In genomic region chr3:49133226-49133951, GRCh38 we compare ENCODE assay signal across 8 cellular contexts. TPM values are rescaled to one million over a fixed set of nuclear protein-coding genes. Genes with fewer than 3 reads are reported as not detected.
DNase-seq lines count a peak whose midpoint lies in the region; ATAC-seq, FAIRE-seq and TF ChIP-seq lines count a peak whose summit lies in the region.

No MANE protein-coding gene starts in this region.

- peaks cover 4% of the 10 kb centered on the region for H3K4me1 ChIP-seq in CD8-positive, alpha-beta T cell (ENCODE audit: insufficient read depth, low read length)

- no peaks in the 10 kb centered on the region for H3K36me3 ChIP-seq in CD8-positive, alpha-beta T cell (ENCODE audit: insufficient read depth, low read length)

- DNase-seq in D721Med (ENCODE audit: insufficient read length, low spot score) (peak; percentile 95), MV-4-11 (lab: John Stamatoyannopoulos, UW) (peak; percentile 38), Right ventricle myocardium superior (peak; percentile 92), occipital lobe (lab: John Stamatoyannopoulos, UW) (peak; percentile 76)
- DNase-seq in activated naive CD8-positive, alpha-beta T cell treated with anti-CD3 and anti-CD28 coated beads for 36 hours, result no peak
- no peak for DNase-seq in CD8-positive, alpha-beta T cell

- POLR2A ChIA-PET in CD8-positive, alpha-beta T cell (lab: Charles Lee), result no interaction called here

- intact Hi-C loops in Right ventricle myocardium superior (cut with DNase I), result no loop called here
- intact Hi-C loops in CD8-positive, alpha-beta T cell (cut with DNase I, micrococcal nuclease), result no loop called here

- no peak overlapping the region for H3K27ac Mint-ChIP-seq in activated naive CD8-positive, alpha-beta T cell treated with anti-CD3 and anti-CD28 coated beads for 36 hours
- no peak overlapping the region for H3K27ac Mint-ChIP-seq in CD8-positive, alpha-beta T cell

- peaks cover 31% of the 10 kb centered on the region for H3K27me3 Mint-ChIP-seq in activated naive CD8-positive, alpha-beta T cell treated with anti-CD3 and anti-CD28 coated beads for 36 hours
- peaks cover 23% of the 10 kb centered on the region for H3K27me3 Mint-ChIP-seq in CD8-positive, alpha-beta T cell (ENCODE audit: low read depth)

- no peaks in the 10 kb centered on the region for H3K9me3 ChIP-seq in CD8-positive, alpha-beta T cell (ENCODE audit: low read length)

- peak; percentile 9 for TF ChIP-seq CTCF in D721Med (IDR thresholded peaks at IDR 0.05; ENCODE audit: insufficient read depth, missing control alignments)
- TF ChIP-seq CTCF in CD8-positive, alpha-beta T cell (IDR thresholded peaks at IDR 0.05), result no peak

- peak; percentile 90 for ATAC-seq in Right ventricle myocardium superior (ENCODE audit: poor library complexity)
- ATAC-seq in GM21619 (IDR thresholded peaks at IDR 0.05; ENCODE audit: unreplicated experiment), result no peak
- ATAC-seq in HG03175 (IDR thresholded peaks at IDR 0.05; ENCODE audit: unreplicated experiment), result no peak
- no peak for ATAC-seq in CD8-positive, alpha-beta T cell

- FAIRE-seq in D721Med (lab: Jason Lieb, UNC), result no peak

- H3K4me3 ChIP-seq in CD8-positive, alpha-beta T cell (ENCODE audit: low read depth, low read length), result no peak overlapping the region

- no peak overlapping the region for H3K27ac ChIP-seq in CD8-positive, alpha-beta T cell (ENCODE audit: low read depth, low read length)

- peaks cover 8% of the 10 kb centered on the region for H3K4me1 Mint-ChIP-seq in activated naive CD8-positive, alpha-beta T cell treated with anti-CD3 and anti-CD28 coated beads for 36 hours
- H3K4me1 Mint-ChIP-seq in CD8-positive, alpha-beta T cell (ENCODE audit: low read depth), result no peaks in the 10 kb centered on the region

- no peaks in the 10 kb centered on the region for H3K36me3 Mint-ChIP-seq in activated naive CD8-positive, alpha-beta T cell treated with anti-CD3 and anti-CD28 coated beads for 36 hours
- no peaks in the 10 kb centered on the region for H3K36me3 Mint-ChIP-seq in CD8-positive, alpha-beta T cell

- CTCF ChIA-PET in CD8-positive, alpha-beta T cell (lab: Charles Lee), result no interaction called here

- peaks cover 13% of the 10 kb centered on the region for H3K27me3 ChIP-seq in CD8-positive, alpha-beta T cell (ENCODE audit: insufficient read depth, low read length)

- H3K4me3 Mint-ChIP-seq in activated naive CD8-positive, alpha-beta T cell treated with anti-CD3 and anti-CD28 coated beads for 36 hours, result peak overlapping the region; percentile 14
- no peak overlapping the region for H3K4me3 Mint-ChIP-seq in CD8-positive, alpha-beta T cell

- no peaks in the 10 kb centered on the region for H3K9me3 Mint-ChIP-seq in activated naive CD8-positive, alpha-beta T cell treated with anti-CD3 and anti-CD28 coated beads for 36 hours
- no peaks in the 10 kb centered on the region for H3K9me3 Mint-ChIP-seq in CD8-positive, alpha-beta T cell

RNA-seq across cellular contexts. Expression of gene LAMB2, which starts 0.5 kb away (rescaled TPM):
- not detected for total RNA-seq in activated naive CD8-positive, alpha-beta T cell treated with anti-CD3 and anti-CD28 coated beads for 36 hours
- total RNA-seq in Right ventricle myocardium superior (568 TPM), occipital lobe (47.6 TPM)
- total RNA-seq in CD8-positive, alpha-beta T cell, result not detected

RNA-seq across cellular contexts. Expression of gene USP19, which starts 12.8 kb away (rescaled TPM):
- total RNA-seq in activated naive CD8-positive, alpha-beta T cell treated with anti-CD3 and anti-CD28 coated beads for 36 hours, result 10 to 100 TPM; 50.8 to 55.5 TPM
- 55.5 TPM for total RNA-seq in Right ventricle myocardium superior
- total RNA-seq in occipital lobe, result 49.0 TPM
- total RNA-seq in CD8-positive, alpha-beta T cell, result 10 to 100 TPM; 88.6 to 90.5 TPM

RNA-seq across cellular contexts. Expression of gene QARS1, which starts 28.8 kb away (rescaled TPM):
- total RNA-seq in activated naive CD8-positive, alpha-beta T cell treated with anti-CD3 and anti-CD28 coated beads for 36 hours, result 100 to 1,000 TPM; 252 to 272 TPM
- 207 TPM for total RNA-seq in Right ventricle myocardium superior
- total RNA-seq in occipital lobe, result 197 TPM
- total RNA-seq in CD8-positive, alpha-beta T cell, result 100 to 1,000 TPM; 307 to 343 TPM

RNA-seq across cellular contexts. Expression of gene CCDC71, which starts 32.7 kb away (rescaled TPM):
- total RNA-seq in activated naive CD8-positive, alpha-beta T cell treated with anti-CD3 and anti-CD28 coated beads for 36 hours, result 10 to 100 TPM; 30.0 to 30.9 TPM
- total RNA-seq in Right ventricle myocardium superior (9.4 TPM), occipital lobe (18.6 TPM)
- 10 to 100 TPM; 15.6 to 15.9 TPM for total RNA-seq in CD8-positive, alpha-beta T cell

RNA-seq across cellular contexts. Expression of gene KLHDC8B, which starts 38.0 kb away (rescaled TPM):
- total RNA-seq in activated naive CD8-positive, alpha-beta T cell treated with anti-CD3 and anti-CD28 coated beads for 36 hours, result 1 to 10 TPM; 3.4 TPM
- total RNA-seq in Right ventricle myocardium superior (129 TPM), occipital lobe (11.7 TPM)
- 1 to 10 TPM; 1.1 to 1.6 TPM for total RNA-seq in CD8-positive, alpha-beta T cell

Comparison
In these comparisons a context has a peak if more than half of its experiments do, and no peak if none do; other contexts are left out.
1. DNase-seq: peak in D721Med (single experiment), MV-4-11 (single experiment), Right ventricle myocardium superior (single experiment) and occipital lobe (single experiment); none in activated naive CD8-positive, alpha-beta T cell treated with anti-CD3 and anti-CD28 coated beads for 36 hours (single experiment) and CD8-positive, alpha-beta T cell (0 of 7).
2. RNA of gene LAMB2, which starts 0.5 kb away (total RNA-seq): 568 TPM in Right ventricle myocardium superior (single experiment) and 47.6 TPM in occipital lobe (single experiment); not detected in CD8-positive, alpha-beta T cell and not detected in activated naive CD8-positive, alpha-beta T cell treated with anti-CD3 and anti-CD28 coated beads for 36 hours; every median in the first group is over 10 times any median in the second.